In genomic region chr15:31228980-31229826, GRCh38 we compare ENCODE assay signal across 1 cellular context.
TF ChIP-seq lines count a peak whose summit lies in the region.

No MANE protein-coding gene starts in this region.

TF ChIP-seq in GM12878, 131 proteins besides CTCF, POLR2A, EP300 and RAD21 (continued from another document and continues in another):
- TF ChIP-seq ZBTB40 (IDR thresholded peaks at IDR 0.05; ENCODE audit: borderline replicate concordance): no peak
- no peak; the same call in 1 of the 2 replicates for TF ChIP-seq MAX (IDR thresholded peaks at IDR 0.05; ENCODE audit: low read depth, low read length)
- no peak for TF ChIP-seq ELK1 (IDR thresholded peaks at IDR 0.05; ENCODE audit: low read depth, low read length)
- TF ChIP-seq KDM1A (IDR thresholded peaks at IDR 0.05; ENCODE audit: borderline replicate concordance): no peak
- no peak for TF ChIP-seq ESRRA (IDR thresholded peaks at IDR 0.05; ENCODE audit: low read length)
- no peak for TF ChIP-seq E2F4 (IDR thresholded peaks at IDR 0.05; ENCODE audit: low read depth, low read length)
- TF ChIP-seq IRF5 (IDR thresholded peaks at IDR 0.05; ENCODE audit: borderline replicate concordance): no peak
- TF ChIP-seq SMAD1 (IDR thresholded peaks at IDR 0.05; ENCODE audit: low read depth, partially characterized antibody): no peak
- no peak for TF ChIP-seq TCF3 (IDR thresholded peaks at IDR 0.05; ENCODE audit: borderline replicate concordance, insufficient read depth, low read depth, low read length)
- TF ChIP-seq ASH2L (IDR thresholded peaks at IDR 0.05; ENCODE audit: borderline replicate concordance, low read depth): no peak
- no peak; the same call in 1 of the 2 replicates for TF ChIP-seq CHD1 (IDR thresholded peaks at IDR 0.05; ENCODE audit: low read depth, low read length)
- TF ChIP-seq STAT3 (IDR thresholded peaks at IDR 0.05; ENCODE audit: low read depth, low read length): no peak
- TF ChIP-seq CEBPB (IDR thresholded peaks at IDR 0.05; ENCODE audit: borderline replicate concordance in 1 of 2, low read depth in 2 of 2, low read length in 2 of 2): no peak
- TF ChIP-seq SUPT20H (IDR thresholded peaks at IDR 0.05; ENCODE audit: borderline replicate concordance, control insufficient read depth, low read depth, low read length): no peak
- no peak for TF ChIP-seq RB1 (IDR thresholded peaks at IDR 0.05; ENCODE audit: borderline replicate concordance)
- peak; percentile 31 for TF ChIP-seq RELB (IDR thresholded peaks at IDR 0.05; ENCODE audit: low read depth)
- TF ChIP-seq DPF2 (IDR thresholded peaks at IDR 0.05): 0 out of 2 replicates have a peak, but pooled peaks have one; percentile 31
- TF ChIP-seq NR2C2 (IDR thresholded peaks at IDR 0.05; ENCODE audit: borderline replicate concordance, control insufficient read depth, insufficient read length, low read depth): no peak
- no peak for TF ChIP-seq ATF2 (IDR thresholded peaks at IDR 0.05; ENCODE audit: low read length)
- no peak for TF ChIP-seq ZNF217 (IDR thresholded peaks at IDR 0.05)
- no peak for TF ChIP-seq PBX3 (IDR thresholded peaks at IDR 0.05; ENCODE audit: insufficient replicate concordance, low read depth, low read length)
- peak; percentile 69 for TF ChIP-seq IKZF1 (conservative IDR thresholded peaks at IDR 0.05)
- no peak for TF ChIP-seq IRF3 (IDR thresholded peaks at IDR 0.05)
- peak; percentile 44 to 80; a peak in 3 of 4 replicates for TF ChIP-seq BHLHE40 (IDR thresholded peaks at IDR 0.05; ENCODE audit: borderline replicate concordance in 1 of 2, low read depth in 2 of 2, low read length in 1 of 2)
- peak; percentile 17; the same call in 1 of the 2 replicates for TF ChIP-seq TCF12 (IDR thresholded peaks at IDR 0.05; ENCODE audit: low read depth, low read length)
- TF ChIP-seq E2F8 (IDR thresholded peaks at IDR 0.05; ENCODE audit: low read depth, partially characterized antibody): no peak
- no peak for TF ChIP-seq ZNF622 (IDR thresholded peaks at IDR 0.05)
- TF ChIP-seq HCFC1 (IDR thresholded peaks at IDR 0.05; ENCODE audit: low read length): no peak
- no peak for TF ChIP-seq ZNF274 (IDR thresholded peaks at IDR 0.05; ENCODE audit: insufficient read depth, insufficient read length)
- TF ChIP-seq MEF2A (IDR thresholded peaks at IDR 0.05; ENCODE audit: insufficient read depth, low read depth, low read length): no peak
- TF ChIP-seq POLR2AphosphoS2 (IDR thresholded peaks at IDR 0.05; ENCODE audit: low read depth, low read length): no peak
- no peak; the same call in 1 of the 2 replicates for TF ChIP-seq SIN3A (IDR thresholded peaks at IDR 0.05; ENCODE audit: low read depth, low read length)
- TF ChIP-seq CBX3 (IDR thresholded peaks at IDR 0.05; ENCODE audit: borderline replicate concordance, low read depth): no peak
- no peak for TF ChIP-seq MYC (IDR thresholded peaks at IDR 0.05; ENCODE audit: insufficient read depth, insufficient read length, insufficient replicate concordance, low read length, severe bottlenecking)
- peak; percentile 62; the same call in 1 of the 2 replicates for TF ChIP-seq PAX8 (IDR thresholded peaks at IDR 0.05)
- TF ChIP-seq POLR2AphosphoS5 (IDR thresholded peaks at IDR 0.05; ENCODE audit: low read length): peak; percentile 94
- TF ChIP-seq MYB (IDR thresholded peaks at IDR 0.05; ENCODE audit: borderline replicate concordance, low read depth, low read length): no peak
- TF ChIP-seq RCOR1 (conservative IDR thresholded peaks at IDR 0.05; ENCODE audit: low read depth, low read length): no peak
- TF ChIP-seq SIX5 (IDR thresholded peaks at IDR 0.05; ENCODE audit: low read depth, low read length, severe bottlenecking): no peak
- no peak for TF ChIP-seq RELA (IDR thresholded peaks at IDR 0.05; ENCODE audit: borderline replicate concordance, partially characterized antibody)
- TF ChIP-seq HSF1 (IDR thresholded peaks at IDR 0.05; ENCODE audit: low read depth, low read length): no peak
- no peak for TF ChIP-seq TARDBP (IDR thresholded peaks at IDR 0.05; ENCODE audit: borderline replicate concordance)
